1 cellular context compared by ENCODE assay signal in genomic region chr6:30590509-30590908, GRCh38.
TF ChIP-seq lines count a peak whose summit lies in the region.

No MANE protein-coding gene starts in this region.

TF ChIP-seq in A549, 52 proteins besides CTCF, POLR2A, EP300 and RAD21:
- TF ChIP-seq HMGXB4 (CRISPR knock-in tag; IDR thresholded peaks at IDR 0.05; ENCODE audit: borderline replicate concordance), result no peak
- TF ChIP-seq PHF8 (IDR thresholded peaks at IDR 0.05; ENCODE audit: borderline replicate concordance, low read depth), result no peak
- TF ChIP-seq RCOR1 (IDR thresholded peaks at IDR 0.05; ENCODE audit: low read depth, low read length), result no peak
- no peak for TF ChIP-seq MYC (IDR thresholded peaks at IDR 0.05; ENCODE audit: borderline replicate concordance, low read length)
- no peak for TF ChIP-seq MAX (IDR thresholded peaks at IDR 0.05)
- TF ChIP-seq ZNF302 (CRISPR knock-in tag; IDR thresholded peaks at IDR 0.05), result no peak
- no peak for TF ChIP-seq GATA3 (IDR thresholded peaks at IDR 0.05; ENCODE audit: borderline replicate concordance)
- TF ChIP-seq ZC3H11A (IDR thresholded peaks at IDR 0.05), result no peak
- no peak for TF ChIP-seq MAFK (IDR thresholded peaks at IDR 0.05; ENCODE audit: partially characterized antibody)
- TF ChIP-seq ATOH8 (CRISPR knock-in tag; IDR thresholded peaks at IDR 0.05; ENCODE audit: low read depth), result no peak
- no peak for TF ChIP-seq JUN (IDR thresholded peaks at IDR 0.05)
- TF ChIP-seq NPAS2 (CRISPR knock-in tag; IDR thresholded peaks at IDR 0.05; ENCODE audit: borderline replicate concordance), result no peak
- no peak for TF ChIP-seq SMC3 (IDR thresholded peaks at IDR 0.05)
- TF ChIP-seq MAZ (IDR thresholded peaks at IDR 0.05; ENCODE audit: borderline replicate concordance, low read depth, low read length), result no peak
- TF ChIP-seq KDM5A (IDR thresholded peaks at IDR 0.05), result no peak
- TF ChIP-seq FOSB (CRISPR knock-in tag; IDR thresholded peaks at IDR 0.05), result no peak
- no peak for TF ChIP-seq EHMT2 (IDR thresholded peaks at IDR 0.05; ENCODE audit: low read depth)
- no peak for TF ChIP-seq HOXA7 (CRISPR knock-in tag; IDR thresholded peaks at IDR 0.05)
